ENCODE assay signal across 26 cellular contexts in genomic region chr7:33604015-33604414, GRCh38.
"Had no signal": no experiment of that assay in that cellular context is flagged by ENCODE, and none has a peak within 500 bp of the region (broad histone marks: within the 10 kb centered on the region; RNA-seq: fewer than 3 reads in every experiment).

No MANE protein-coding gene starts in this region.

- ATAC-seq: activated CD4-positive, CD25-positive, alpha-beta regulatory T cell treated with anti-CD3 and anti-CD28 coated beads, Interleukin-2, amount 50 U/mL, for 24 hours; activated T-cell treated with anti-CD3 and anti-CD28 coated beads, Interleukin-2, amount 50 U/mL, for 4 hours; activated T-helper 17 cell treated with anti-CD3 and anti-CD28 coated beads, Interleukin-2, amount 50 U/mL, for 72 hours; gastroesophageal sphincter; left ventricle myocardium superior; naive thymus-derived CD4-positive, alpha-beta T cell; right cardiac atrium; stimulated activated naive B cell treated with anti-CD40 and anti-IgM and Interleukin-4, amounts not matched to agents 10 μg/mL and 1 μg/mL and 100 μg/mL, for 72 hours; upper lobe of right lung had no signal

- H3K27me3 Mint-ChIP-seq: activated CD4-positive, alpha-beta memory T cell treated with anti-CD3 and anti-CD28 coated beads, Interleukin-2, amount 10 ng/mL, durations not matched to agents 7 days and 5 days; activated CD4-positive, alpha-beta T cell treated with anti-CD3 and anti-CD28 coated beads, Interleukin-2, amount 10 ng/mL, durations not matched to agents 24 days and 14 days; activated T-helper 17 cell treated with anti-CD3 and anti-CD28 coated beads, Interleukin-2, amount 50 U/mL, for 72 hours; central memory CD8-positive, alpha-beta T cell; dendritic cell treated with granulocyte-macrophage colony-stimulating factor and Interleukin-4, amounts not matched to agents 40 ng/mL and 50 ng/mL, for 4 days; naive thymus-derived CD4-positive, alpha-beta T cell; stimulated activated naive B cell treated with anti-CD40 and anti-IgM and Interleukin-4, amounts not matched to agents 10 μg/mL and 1 μg/mL and 100 μg/mL, for 72 hours had no signal

- H3K9me3 Mint-ChIP-seq: activated CD4-positive, alpha-beta memory T cell treated with anti-CD3 and anti-CD28 coated beads, Interleukin-2, amount 10 ng/mL, durations not matched to agents 7 days and 5 days; activated CD4-positive, alpha-beta T cell treated with anti-CD3 and anti-CD28 coated beads, Interleukin-2, amount 10 ng/mL, durations not matched to agents 24 days and 14 days; central memory CD8-positive, alpha-beta T cell; T-helper 1 cell treated with Interleukin-12 subunit alpha and Interleukin-12 subunit beta and Interleukin-4 antibody, amounts not matched to agents 30 μg/mL and 1 μg/mL, for 36 hours had no signal

- H3K4me3 ChIP-seq: gastroesophageal sphincter, hepatocyte, stomach, thyroid gland, upper lobe of right lung had no signal

- H3K4me3 Mint-ChIP-seq: activated CD4-positive, alpha-beta memory T cell treated with anti-CD3 and anti-CD28 coated beads, Interleukin-2, amount 10 ng/mL, durations not matched to agents 7 days and 5 days; activated CD4-positive, alpha-beta T cell treated with anti-CD3 and anti-CD28 coated beads, Interleukin-2, amount 10 ng/mL, durations not matched to agents 24 days and 14 days; activated T-cell treated with anti-CD3 and anti-CD28 coated beads, Interleukin-2, amount 50 U/mL, for 4 hours; activated T-helper 17 cell treated with anti-CD3 and anti-CD28 coated beads, Interleukin-2, amount 50 U/mL, for 72 hours; central memory CD8-positive, alpha-beta T cell; dendritic cell treated with granulocyte-macrophage colony-stimulating factor and Interleukin-4, amounts not matched to agents 40 ng/mL and 50 ng/mL, for 4 days; mesothelial cell of epicardium; naive thymus-derived CD4-positive, alpha-beta T cell; stimulated activated naive B cell treated with anti-CD40 and anti-IgM and Interleukin-4, amounts not matched to agents 10 μg/mL and 1 μg/mL and 100 μg/mL, for 72 hours; T-helper 1 cell treated with Interleukin-12 subunit alpha and Interleukin-12 subunit beta and Interleukin-4 antibody, amounts not matched to agents 30 μg/mL and 1 μg/mL, for 36 hours had no signal

- H3K27ac Mint-ChIP-seq: activated CD4-positive, alpha-beta memory T cell treated with anti-CD3 and anti-CD28 coated beads, Interleukin-2, amount 10 ng/mL, durations not matched to agents 7 days and 5 days; activated CD4-positive, alpha-beta T cell treated with anti-CD3 and anti-CD28 coated beads, Interleukin-2, amount 10 ng/mL, durations not matched to agents 24 days and 14 days; activated T-helper 17 cell treated with anti-CD3 and anti-CD28 coated beads, Interleukin-2, amount 50 U/mL, for 72 hours; dendritic cell treated with granulocyte-macrophage colony-stimulating factor and Interleukin-4, amounts not matched to agents 40 ng/mL and 50 ng/mL, for 4 days; mesothelial cell of epicardium; naive thymus-derived CD4-positive, alpha-beta T cell; stimulated activated naive B cell treated with anti-CD40 and anti-IgM and Interleukin-4, amounts not matched to agents 10 μg/mL and 1 μg/mL and 100 μg/mL, for 72 hours; T-helper 1 cell treated with Interleukin-12 subunit alpha and Interleukin-12 subunit beta and Interleukin-4 antibody, amounts not matched to agents 30 μg/mL and 1 μg/mL, for 36 hours had no signal

- DNase-seq: activated CD4-positive, alpha-beta memory T cell treated with anti-CD3 and anti-CD28 coated beads, Interleukin-2, amount 10 ng/mL, durations not matched to agents 7 days and 5 days; activated CD4-positive, alpha-beta T cell treated with anti-CD3 and anti-CD28 coated beads, Interleukin-2, amount 10 ng/mL, durations not matched to agents 24 days and 14 days; activated gamma-delta T cell treated with Interleukin-2 at 50 U/mL for 16 hours; activated naive CD4-positive, alpha-beta T cell treated with anti-CD3 and anti-CD28 coated beads, Interleukin-2, amount 50 U/mL, for 16 hours; activated T-cell treated with anti-CD3 and anti-CD28 coated beads, Interleukin-2, amount 50 U/mL, for 4 hours; amniotic stem cell; effector CD4-positive, alpha-beta T cell; islet precursor cell; left ventricle myocardium superior; naive thymus-derived CD4-positive, alpha-beta T cell; right cardiac atrium; stimulated activated CD4-positive, alpha-beta T cell treated with anti-CD3 and anti-CD28 coated beads, Interleukin-15, amount 100 ng/mL, for 24 hours; stimulated activated CD4-positive, alpha-beta T cell treated with anti-CD3 and anti-CD28 coated beads, Interleukin-2, amount 100 ng/mL, for 24 hours; stimulated activated naive B cell treated with anti-CD40 and anti-IgM and Interleukin-4, amounts not matched to agents 10 μg/mL and 1 μg/mL and 100 μg/mL, for 72 hours; stomach; T-helper 9 cell; thyroid gland; upper lobe of right lung had no signal

- H3K4me1 Mint-ChIP-seq: activated CD4-positive, alpha-beta memory T cell treated with anti-CD3 and anti-CD28 coated beads, Interleukin-2, amount 10 ng/mL, durations not matched to agents 7 days and 5 days; activated CD4-positive, alpha-beta T cell treated with anti-CD3 and anti-CD28 coated beads, Interleukin-2, amount 10 ng/mL, durations not matched to agents 24 days and 14 days; activated T-helper 17 cell treated with anti-CD3 and anti-CD28 coated beads, Interleukin-2, amount 50 U/mL, for 72 hours; central memory CD8-positive, alpha-beta T cell; stimulated activated naive B cell treated with anti-CD40 and anti-IgM and Interleukin-4, amounts not matched to agents 10 μg/mL and 1 μg/mL and 100 μg/mL, for 72 hours had no signal
